8 cellular contexts compared by ENCODE assay signal in the genomic region with DNA sequence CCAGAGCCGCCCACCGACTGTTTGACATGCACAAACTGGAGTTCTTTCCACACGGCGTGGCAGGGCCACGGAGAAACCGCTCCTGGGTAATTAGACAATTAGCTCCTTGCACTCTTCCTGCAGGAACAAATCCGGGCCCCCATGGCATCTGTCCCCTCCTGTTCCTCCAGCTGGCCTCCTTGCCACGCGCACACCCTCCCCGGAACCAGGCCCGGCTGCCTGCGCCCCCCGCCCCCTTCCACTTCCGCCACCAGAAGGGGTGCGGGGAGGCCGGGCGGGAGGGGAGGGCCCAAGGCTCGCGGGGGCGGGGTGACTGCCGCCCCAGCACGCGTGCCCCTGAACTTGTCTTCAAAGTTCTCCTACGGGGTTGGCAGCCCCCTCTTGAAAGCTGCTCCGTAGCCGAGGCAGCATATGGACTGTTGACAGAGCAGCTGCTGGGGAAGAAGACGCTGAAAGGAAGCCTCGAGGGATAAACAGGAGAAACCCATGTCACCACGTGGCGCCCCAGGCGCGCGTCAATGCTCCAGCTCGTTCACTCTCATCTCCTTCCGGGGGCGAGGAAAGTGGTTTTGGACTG.
A peak's percentile ranks its signal among the peaks of the same experiment; 100 is the strongest.
DNase-seq lines count a peak whose midpoint lies in the region; ATAC-seq and TF ChIP-seq lines count a peak whose summit lies in the region.

No MANE protein-coding gene starts in this region.

- 44 to 57% (median 52%) methylated on average over 19 to 36 of the region's 36 CpGs for WGBS in stomach, 5 donors

- CTCF ChIA-PET in PC-3 (lab: Charles Lee) = no interaction called here

- no peak for ATAC-seq in HG03135 (IDR thresholded peaks at IDR 0.05; ENCODE audit: unreplicated experiment)
- ATAC-seq in PC-3 = no peak

- peak overlapping the region; percentile 31 to 36 (median 34) for H3K4me3 ChIP-seq in stomach
- no peak overlapping the region for H3K4me3 ChIP-seq in PC-3 (ENCODE audit: low read length)

- peak; percentile 11 for DNase-seq in activated CD4-positive, alpha-beta T cell treated with anti-CD3 and anti-CD28 coated beads for 1 hour
- no peak for DNase-seq in activated CD4-positive, alpha-beta T cell treated with anti-CD3 and anti-CD28 coated beads, Interleukin-2, amount 50 U/mL, for 1 hour
- peak; percentile 1 for DNase-seq in T follicular helper cell (ENCODE audit: low read depth)
- DNase-seq in germinal center (ENCODE audit: low spot score) = peak; percentile 41
- DNase-seq in stomach = no peak
- no peak for DNase-seq in ureter (ENCODE audit: low spot score)
- DNase-seq in PC-3 = no peak

- H3K9ac ChIP-seq in PC-3 (ENCODE audit: low read length) = no peak overlapping the region

- H3K27ac ChIP-seq in stomach = peak overlapping the region in 2 of 5 donors; percentile 46 to 63
- no peak overlapping the region for H3K27ac ChIP-seq in PC-3 (ENCODE audit: low read length)

- H3K4me2 ChIP-seq in PC-3 (ENCODE audit: low read length) = no peak overlapping the region

- no peaks in the 10 kb centered on the region for H3K9me3 ChIP-seq in stomach
- H3K9me3 ChIP-seq in PC-3 (ENCODE audit: low read length) = no peaks in the 10 kb centered on the region

- TF ChIP-seq POLR2A in stomach (IDR thresholded peaks at IDR 0.05) = no peak

- POLR2A ChIA-PET in PC-3 (lab: Charles Lee; ENCODE audit: unreplicated experiment) = no interaction called here

- no peaks in the 10 kb centered on the region for H3F3A ChIP-seq in PC-3 (ENCODE audit: low read length, unreplicated experiment)

- no peaks in the 10 kb centered on the region for H3K9me2 ChIP-seq in PC-3 (replicated peaks; ENCODE audit: low read length)

- H3K4me1 ChIP-seq in stomach (peaks cover 0 to 4% (median 0%) of the 10 kb centered on the region in 4 donors), PC-3 (ENCODE audit: insufficient read depth, low read length) (no peaks in the 10 kb centered on the region)

- H2AFZ ChIP-seq in PC-3 (ENCODE audit: low read length) = no peak overlapping the region

- TF ChIP-seq CTCF in stomach (IDR thresholded peaks at IDR 0.05) (no peak), PC-3 (conservative IDR thresholded peaks at IDR 0.05; ENCODE audit: low read depth, low read length) (no peak)

- intact Hi-C loops in stomach (cut with DNase I; ENCODE audit: low total_unique reads) (no loop called here), PC-3 (cut with micrococcal nuclease) (no loop called here)

- BruUV-seq in PC-3 (replicated peaks; lab: Mats Ljungman, UMichigan) = no TSS peak

- no peaks in the 10 kb centered on the region for H3K79me2 ChIP-seq in PC-3 (ENCODE audit: low read length)

- H3K27me3 ChIP-seq in stomach = peaks cover 0 to 7% (median 0%) of the 10 kb centered on the region in 3 donors
- peaks cover 30% of the 10 kb centered on the region for H3K27me3 ChIP-seq in PC-3 (ENCODE audit: low read length)

- H4K20me1 ChIP-seq in PC-3 (ENCODE audit: low read length) = no peaks in the 10 kb centered on the region

- H3K36me3 ChIP-seq in stomach (no peaks in the 10 kb centered on the region), PC-3 (ENCODE audit: low read depth, low read length) (no peaks in the 10 kb centered on the region)

- TF ChIP-seq EP300 in stomach (IDR thresholded peaks at IDR 0.05) = no peak

Comparison
In these comparisons a context has a peak if more than half of its experiments do, and no peak if none do; other contexts are left out.
1. DNase-seq: peak in activated CD4-positive, alpha-beta T cell treated with anti-CD3 and anti-CD28 coated beads for 1 hour (single experiment), T follicular helper cell (single experiment) and germinal center (single experiment); none in activated CD4-positive, alpha-beta T cell treated with anti-CD3 and anti-CD28 coated beads, Interleukin-2, amount 50 U/mL, for 1 hour (single experiment), stomach (single experiment), ureter (single experiment) and PC-3 (single experiment).